In genomic region chr14:64459737-64460136, GRCh38 we compare ENCODE assay signal across 15 cellular contexts. TPM values are rescaled to one million over a fixed set of nuclear protein-coding genes. Genes with fewer than 3 reads are reported as not detected.
DNase-seq lines count a peak whose midpoint lies in the region; ATAC-seq and TF ChIP-seq lines count a peak whose summit lies in the region.
"Had no signal": no experiment of that assay in that cellular context is flagged by ENCODE, and none has a peak within 500 bp of the region (broad histone marks: within the 10 kb centered on the region; RNA-seq: fewer than 3 reads in every experiment).

No MANE protein-coding gene starts in this region.

- H3K9me3 ChIP-seq in adrenal gland (replicated peaks in 1 of 3) (no peaks in the 10 kb centered on the region), GM23248 (ENCODE audit: low read depth) (no peaks in the 10 kb centered on the region)

- CTCF ChIA-PET in WTC11 (lab: Charles Lee) = no interaction called here

- H3K36me3 Mint-ChIP-seq in natural killer cell (no peaks in the 10 kb centered on the region), WTC11 (peaks cover 44% of the 10 kb centered on the region)
- H3K36me3 Mint-ChIP-seq in natural killer cell treated with Interleukin-12 subunit alpha and Interleukin-12 subunit beta and Interleukin-15 and Interleukin-18, amount 100 ng/mL, for 72 hours = peaks cover 22% of the 10 kb centered on the region

- no peak overlapping the region for H3K4me2 ChIP-seq in GM23248 (ENCODE audit: unreplicated experiment)

- no peaks in the 10 kb centered on the region for H3K9me3 Mint-ChIP-seq in natural killer cell
- H3K9me3 Mint-ChIP-seq in natural killer cell treated with Interleukin-12 subunit alpha and Interleukin-12 subunit beta and Interleukin-15 and Interleukin-18, amount 100 ng/mL, for 72 hours = no peaks in the 10 kb centered on the region
- no peaks in the 10 kb centered on the region for H3K9me3 Mint-ChIP-seq in WTC11
- H3K9me3 Mint-ChIP-seq: CD4-positive, alpha-beta memory T cell had no signal

- TF ChIP-seq CTCF in natural killer cell (IDR thresholded peaks at IDR 0.05) (no peak), WTC11 (IDR thresholded peaks at IDR 0.05) (no peak), adrenal gland (IDR thresholded peaks at IDR 0.05) (no peak)

- 0 out of 2 replicates have a peak, but pooled peaks cover 3% of the 10 kb centered on the region for H3F3A ChIP-seq in GM23248 (ENCODE audit: insufficient read depth)

- DNase-seq in natural killer cell = no peak
- DNase-seq in natural killer cell treated with Interleukin-12 subunit alpha and Interleukin-12 subunit beta and Interleukin-15 and Interleukin-18, amount 100 ng/mL, for 72 hours (ENCODE audit: low spot score) = no peak
- no peak for DNase-seq in WTC11 (ENCODE audit: low spot score)
- DNase-seq in amniotic epithelial cell (ENCODE audit: low read depth) = peak; percentile 35
- DNase-seq in DMS 273 (lab: John Stamatoyannopoulos, UW; ENCODE audit: unreplicated experiment) = no peak
- DNase-seq in adrenal gland = no peak
- no peak for DNase-seq in GM23248
- no peak for DNase-seq in NCI-H2227 treated with DMSO at 0.1 percent for 48 hours (lab: John Stamatoyannopoulos, UW)
- DNase-seq: AML-193; CD4-positive, alpha-beta memory T cell; NCI-H1436 treated with DMSO at 0.1 percent for 48 hours; NCI-H2081; NCI-H524 treated with DMSO at 0.1 percent for 48 hours; OCI-M1; RPMI8226 had no signal

- in situ Hi-C loops in GM23248 (cut with MboI) = no loop called here

- H3K9ac ChIP-seq in GM23248 = no peak overlapping the region

- intact Hi-C loops in natural killer cell (cut with micrococcal nuclease) = no loop called here
- intact Hi-C loops in adrenal gland (cut with DNase I) = no loop called here

- no peaks in the 10 kb centered on the region for H3K27me3 ChIP-seq in adrenal gland
- no peaks in the 10 kb centered on the region for H3K27me3 ChIP-seq in GM23248 (replicated peaks; ENCODE audit: insufficient read depth)

- H3K9me2 ChIP-seq in GM23248 (ENCODE audit: insufficient read depth) = no peaks in the 10 kb centered on the region

- H3K27ac ChIP-seq in adrenal gland (no peak overlapping the region), GM23248 (no peak overlapping the region)

- WGBS in adrenal gland, 4 donors = 36 to 61% (median 49%) methylated on average over 1 of the region's 1 CpG
- 57 to 74% methylated on average over 1 of the region's 1 CpG for WGBS in GM23248 (ENCODE audit: low coverage in 1 of 2, low lambda C conversion rate in 2 of 2, missing lambda C conversion rate in 2 of 2), 2 experiments

- H3K27me3 Mint-ChIP-seq in natural killer cell (ENCODE audit: low read depth in 2 of 2) (no peaks in the 10 kb centered on the region), WTC11 (ENCODE audit: low read depth) (no peaks in the 10 kb centered on the region)
- H3K27me3 Mint-ChIP-seq in natural killer cell treated with Interleukin-12 subunit alpha and Interleukin-12 subunit beta and Interleukin-15 and Interleukin-18, amount 100 ng/mL, for 72 hours = no peaks in the 10 kb centered on the region
- H3K27me3 Mint-ChIP-seq: CD4-positive, alpha-beta memory T cell had no signal

- H3K36me3 ChIP-seq in adrenal gland (replicated peaks in 1 of 2) (peaks cover 0 to 8% of the 10 kb centered on the region in 2 donors), GM23248 (ENCODE audit: low read depth) (no peaks in the 10 kb centered on the region)

- TF ChIP-seq POLR2A in adrenal gland (IDR thresholded peaks at IDR 0.05) = no peak

- H3K27ac Mint-ChIP-seq in natural killer cell (peak overlapping the region; percentile 6 to 51), WTC11 (peak overlapping the region; percentile 17; the same call in 1 of the 2 replicates)
- no peak overlapping the region for H3K27ac Mint-ChIP-seq in natural killer cell treated with Interleukin-12 subunit alpha and Interleukin-12 subunit beta and Interleukin-15 and Interleukin-18, amount 100 ng/mL, for 72 hours

- H2AFZ ChIP-seq in GM23248 = no peak overlapping the region

- POLR2A ChIA-PET in WTC11 (lab: Charles Lee) = no interaction called here

- H3K79me2 ChIP-seq in GM23248 (ENCODE audit: insufficient read depth) = no peaks in the 10 kb centered on the region

- ATAC-seq in natural killer cell (peak in 1 of 3 donors; percentile 60), WTC11 (no peak)
- ATAC-seq in natural killer cell treated with Interleukin-12 subunit alpha and Interleukin-12 subunit beta and Interleukin-15 and Interleukin-18, amount 100 ng/mL, for 72 hours = no peak

- no peaks in the 10 kb centered on the region for H4K20me1 ChIP-seq in GM23248 (ENCODE audit: insufficient read depth)

- no peak overlapping the region for H3K4me3 Mint-ChIP-seq in natural killer cell
- no peak overlapping the region for H3K4me3 Mint-ChIP-seq in natural killer cell treated with Interleukin-12 subunit alpha and Interleukin-12 subunit beta and Interleukin-15 and Interleukin-18, amount 100 ng/mL, for 72 hours
- H3K4me3 Mint-ChIP-seq in WTC11 = no peak overlapping the region
- H3K4me3 Mint-ChIP-seq: CD4-positive, alpha-beta memory T cell had no signal

- H3K4me3 ChIP-seq in adrenal gland (no peak overlapping the region), GM23248 (no peak overlapping the region)

- peaks cover 0 to 3% of the 10 kb centered on the region in 2 donors for H3K4me1 ChIP-seq in adrenal gland (replicated peaks in 1 of 2)
- no peaks in the 10 kb centered on the region for H3K4me1 ChIP-seq in GM23248 (ENCODE audit: insufficient read depth)

- H3K4me1 Mint-ChIP-seq in natural killer cell = peaks cover 6 to 26% of the 10 kb centered on the region in 2 donors
- H3K4me1 Mint-ChIP-seq in natural killer cell treated with Interleukin-12 subunit alpha and Interleukin-12 subunit beta and Interleukin-15 and Interleukin-18, amount 100 ng/mL, for 72 hours (ENCODE audit: low read depth in 2 of 2) = peaks cover 10 to 12% of the 10 kb centered on the region in 2 donors
- peaks cover 5% of the 10 kb centered on the region for H3K4me1 Mint-ChIP-seq in WTC11

TF ChIP-seq in WTC11, 78 proteins besides CTCF, POLR2A, EP300 and RAD21 (continues in another document):
- TF ChIP-seq NR1H2 (CRISPR knock-in tag; IDR thresholded peaks at IDR 0.05) (no peak), E2F4 (CRISPR knock-in tag; IDR thresholded peaks at IDR 0.05; ENCODE audit: borderline replicate concordance, low read depth) (no peak), ZNF138 (CRISPR knock-in tag; conservative IDR thresholded peaks at IDR 0.05) (no peak), PREB (CRISPR knock-in tag; IDR thresholded peaks at IDR 0.05; ENCODE audit: borderline replicate concordance) (no peak)

RNA-seq across cellular contexts. Expression of gene AKAP5, which starts 5.6 kb away (rescaled TPM):
- total RNA-seq in natural killer cell (10 to 100 TPM; 11.1 to 16.3 (median 12.0) TPM), WTC11 (2021) (2.8 to 3.0 TPM (median 3.0 TPM) in 3 replicates), adrenal gland (under 1 TPM; 0.06 to 0.74 (median 0.26) TPM)
- total RNA-seq in natural killer cell treated with Interleukin-12 subunit alpha and Interleukin-12 subunit beta and Interleukin-15 and Interleukin-18, amount 100 ng/mL, for 72 hours = 1 to 10 TPM; 2.0 to 2.2 TPM
- polyA plus RNA-seq in adrenal gland (under 1 TPM; 0.10 to 0.38 (median 0.16) TPM), GM23248 (2016; fragmentation: Nextera tagmentation; extraction: Ambion mirVana) (0.08 and 0.19 TPM in 2 replicates)
- 0.22 and 0.89 TPM in 2 replicates for total RNA-seq in GM23248 (2014; rRNA removed; shearing (Covaris generic))

RNA-seq across cellular contexts. Expression of gene ZBTB25, which starts 43.9 kb away (rescaled TPM):
- total RNA-seq in natural killer cell (10 to 100 TPM; 29.7 to 36.7 (median 31.1) TPM), WTC11 (2021) (11.9 to 14.0 TPM (median 13.1 TPM) in 3 replicates), adrenal gland (10 to 100 TPM in 6 of 8 donors, 1 to 10 TPM in 2; 4.4 to 17.2 (median 13.0) TPM)
- total RNA-seq in natural killer cell treated with Interleukin-12 subunit alpha and Interleukin-12 subunit beta and Interleukin-15 and Interleukin-18, amount 100 ng/mL, for 72 hours = 10 to 100 TPM; 15.2 to 21.4 TPM
- polyA plus RNA-seq in adrenal gland (10 to 100 TPM in 1 of 3 donors, 1 to 10 TPM in 2; 5.7 to 11.6 (median 9.5) TPM), GM23248 (2016; fragmentation: Nextera tagmentation; extraction: Ambion mirVana) (8.0 and 12.5 TPM in 2 replicates)
- 3.6 and 7.0 TPM in 2 replicates for total RNA-seq in GM23248 (2014; rRNA removed; shearing (Covaris generic))

RNA-seq across cellular contexts. Expression of gene ZBTB1, which starts 44.8 kb away (rescaled TPM):
- total RNA-seq in natural killer cell (100 to 1,000 TPM; 146 to 166 (median 151) TPM), WTC11 (2021) (24.7 to 32.5 TPM (median 31.7 TPM) in 3 replicates), adrenal gland (10 to 100 TPM; 19.8 to 37.2 (median 30.9) TPM)
- total RNA-seq in natural killer cell treated with Interleukin-12 subunit alpha and Interleukin-12 subunit beta and Interleukin-15 and Interleukin-18, amount 100 ng/mL, for 72 hours = 10 to 100 TPM; 42.5 to 46.8 TPM
- polyA plus RNA-seq in adrenal gland (10 to 100 TPM; 15.1 to 25.9 (median 19.4) TPM), GM23248 (2016; fragmentation: Nextera tagmentation; extraction: Ambion mirVana) (37.5 and 39.1 TPM in 2 replicates)
- 46.9 and 60.0 TPM in 2 replicates for total RNA-seq in GM23248 (2014; rRNA removed; shearing (Covaris generic))

Comparison
In these comparisons a context has a peak if more than half of its experiments do, and no peak if none do; other contexts are left out.
1. H3K27ac Mint-ChIP-seq: peak in natural killer cell (2 of 2) and WTC11 (single experiment); none in natural killer cell treated with Interleukin-12 subunit alpha and Interleukin-12 subunit beta and Interleukin-15 and Interleukin-18, amount 100 ng/mL, for 72 hours (0 of 2).